ENCODE assay signal across 1 cellular context in the genomic region with DNA sequence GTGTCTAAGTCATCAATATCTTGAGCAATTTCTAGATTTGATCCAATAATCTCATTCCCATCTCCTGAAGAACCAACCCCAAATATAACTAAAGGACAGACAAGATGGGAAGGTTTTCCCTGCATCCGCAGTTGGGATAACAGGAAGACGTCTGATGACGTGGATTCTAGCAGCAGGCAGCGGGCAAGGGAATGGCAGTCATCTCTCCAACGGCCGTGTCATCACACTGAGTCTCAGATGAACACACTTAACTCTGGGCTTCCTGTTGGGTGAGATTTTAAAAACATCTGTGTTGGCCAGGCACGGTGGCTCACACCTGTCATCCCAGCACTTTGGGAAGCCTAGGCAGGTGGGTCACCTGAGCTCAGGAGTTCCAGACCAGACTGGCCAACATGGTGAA.
TF ChIP-seq lines count a peak whose summit lies in the region.

No MANE protein-coding gene starts in this region.

TF ChIP-seq in IMR-90, 13 proteins besides CTCF, POLR2A, EP300 and RAD21:
- no peak for TF ChIP-seq CEBPB (IDR thresholded peaks at IDR 0.05; ENCODE audit: low read depth, low read length)
- no peak for TF ChIP-seq MAZ (IDR thresholded peaks at IDR 0.05; ENCODE audit: borderline replicate concordance, low read depth, low read length)
- TF ChIP-seq MAFK (IDR thresholded peaks at IDR 0.05; ENCODE audit: low read depth, low read length) = no peak
- TF ChIP-seq ELK1 (IDR thresholded peaks at IDR 0.05; ENCODE audit: borderline replicate concordance, low read depth, low read length) = no peak
- no peak for TF ChIP-seq RFX5 (IDR thresholded peaks at IDR 0.05; ENCODE audit: low read depth, low read length)
- no peak for TF ChIP-seq MXI1 (IDR thresholded peaks at IDR 0.05; ENCODE audit: borderline replicate concordance, low read depth, low read length)
- no peak for TF ChIP-seq SMC3 (IDR thresholded peaks at IDR 0.05; ENCODE audit: low read depth, low read length)
- no peak for TF ChIP-seq RCOR1 (IDR thresholded peaks at IDR 0.05; ENCODE audit: insufficient replicate concordance, low read length)
- TF ChIP-seq FOS (IDR thresholded peaks at IDR 0.05; ENCODE audit: low read depth, low read length) = no peak
- TF ChIP-seq NFE2L2 (IDR thresholded peaks at IDR 0.05; ENCODE audit: low read depth, low read length) = no peak
- TF ChIP-seq BHLHE40 (IDR thresholded peaks at IDR 0.05; ENCODE audit: low read depth, low read length) = no peak
- no peak for TF ChIP-seq CHD1 (IDR thresholded peaks at IDR 0.05; ENCODE audit: low read depth, low read length)
- TF ChIP-seq, protein P1, sequence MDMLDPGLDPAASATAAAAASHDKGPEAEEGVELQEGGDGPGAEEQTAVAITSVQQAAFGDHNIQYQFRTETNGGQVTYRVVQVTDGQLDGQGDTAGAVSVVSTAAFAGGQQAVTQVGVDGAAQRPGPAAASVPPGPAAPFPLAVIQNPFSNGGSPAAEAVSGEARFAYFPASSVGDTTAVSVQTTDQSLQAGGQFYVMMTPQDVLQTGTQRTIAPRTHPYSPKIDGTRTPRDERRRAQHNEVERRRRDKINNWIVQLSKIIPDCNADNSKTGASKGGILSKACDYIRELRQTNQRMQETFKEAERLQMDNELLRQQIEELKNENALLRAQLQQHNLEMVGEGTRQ (IDR thresholded peaks at IDR 0.05; ENCODE audit: low read depth, low read length) = no peak
